13 cellular contexts compared by ENCODE assay signal in genomic region chrX:9278475-9279270, GRCh38.
DNase-seq lines count a peak whose midpoint lies in the region; ATAC-seq and TF ChIP-seq lines count a peak whose summit lies in the region.
"Had no signal": no experiment of that assay in that cellular context is flagged by ENCODE, and none has a peak within 500 bp of the region (broad histone marks: within the 10 kb centered on the region; RNA-seq: fewer than 3 reads in every experiment).

No MANE protein-coding gene starts in this region.

- H3K27me3 ChIP-seq in thymus (ENCODE audit: control insufficient read depth, insufficient read depth) (no peaks in the 10 kb centered on the region), foreskin keratinocyte (no peaks in the 10 kb centered on the region)
- H3K27me3 ChIP-seq: body of pancreas, gastroesophageal sphincter had no signal

- no peaks in the 10 kb centered on the region for H3K9me3 ChIP-seq in thymus (ENCODE audit: control insufficient read depth)
- H3K9me3 ChIP-seq: body of pancreas, gastroesophageal sphincter had no signal

- H3K36me3 ChIP-seq in thymus (ENCODE audit: control insufficient read depth, insufficient read depth), result no peaks in the 10 kb centered on the region
- H3K36me3 ChIP-seq: gastroesophageal sphincter had no signal

- H3K27ac Mint-ChIP-seq in activated T-cell treated with anti-CD3 and anti-CD28 coated beads, Interleukin-2, amount 50 U/mL, for 24 hours, result no peak overlapping the region
- H3K27ac Mint-ChIP-seq: memory B cell; stimulated activated naive CD8-positive, alpha-beta T cell treated with anti-CD3 and anti-CD28 coated beads, Interleukin-15, Interleukin-2, amounts not matched to agents 100 ng/mL and 50 ng/mL, for 24 hours had no signal

- H3K4me3 ChIP-seq in thymus (ENCODE audit: low read length), result no peak overlapping the region
- H3K4me3 ChIP-seq: body of pancreas, gastroesophageal sphincter had no signal

- no peak for ATAC-seq in activated T-cell treated with anti-CD3 and anti-CD28 coated beads, Interleukin-2, amount 50 U/mL, for 4 hours
- ATAC-seq in foreskin keratinocyte, result no peak
- ATAC-seq: body of pancreas, gastroesophageal sphincter, Panc1 had no signal

- H3K36me3 Mint-ChIP-seq in activated T-cell treated with anti-CD3 and anti-CD28 coated beads, Interleukin-2, amount 50 U/mL, for 4 hours (ENCODE audit: insufficient read depth), result peaks cover 2% of the 10 kb centered on the region
- H3K36me3 Mint-ChIP-seq in activated T-cell treated with anti-CD3 and anti-CD28 coated beads, Interleukin-2, amount 50 U/mL, for 24 hours (ENCODE audit: low read depth), result no peaks in the 10 kb centered on the region

- DNase-seq in activated T-cell treated with anti-CD3 and anti-CD28 coated beads, Interleukin-2, amount 50 U/mL, for 4 hours, result no peak
- DNase-seq in activated T-cell treated with anti-CD3 and anti-CD28 coated beads, Interleukin-2, amount 50 U/mL, for 24 hours, result no peak
- DNase-seq in MV-4-11 (lab: John Stamatoyannopoulos, UW) (peak; percentile 44), fibroblast of peridontal ligament (ENCODE audit: extremely low read depth) (peak; percentile 65), foreskin keratinocyte (no peak)
- no peak for DNase-seq in stimulated activated CD4-positive, alpha-beta T cell treated with anti-CD3 and anti-CD28 coated beads, Interleukin-4, amount 100 ng/mL, for 1 hour
- DNase-seq in activated CD4-positive, CD25-positive, alpha-beta regulatory T cell (lab: John Stamatoyannopoulos, UW), result no peak
- DNase-seq: body of pancreas had no signal

- no peaks in the 10 kb centered on the region for H3K9me3 Mint-ChIP-seq in activated T-cell treated with anti-CD3 and anti-CD28 coated beads, Interleukin-2, amount 50 U/mL, for 4 hours
- H3K9me3 Mint-ChIP-seq in activated T-cell treated with anti-CD3 and anti-CD28 coated beads, Interleukin-2, amount 50 U/mL, for 24 hours, result no peaks in the 10 kb centered on the region
- H3K9me3 Mint-ChIP-seq: stimulated activated naive CD8-positive, alpha-beta T cell treated with anti-CD3 and anti-CD28 coated beads, Interleukin-15, Interleukin-2, amounts not matched to agents 100 ng/mL and 50 ng/mL, for 24 hours had no signal

- 91% methylated on average over 7 of the region's 7 CpGs for WGBS in thymus

- H3K4me1 ChIP-seq in thymus (ENCODE audit: control insufficient read depth, insufficient read depth, low read length) (no peaks in the 10 kb centered on the region), foreskin keratinocyte (no peaks in the 10 kb centered on the region)
- H3K4me1 ChIP-seq: body of pancreas, gastroesophageal sphincter had no signal

- no peak for TF ChIP-seq CTCF in foreskin keratinocyte (conservative IDR thresholded peaks at IDR 0.05)

- no peaks in the 10 kb centered on the region for H3K27me3 Mint-ChIP-seq in activated T-cell treated with anti-CD3 and anti-CD28 coated beads, Interleukin-2, amount 50 U/mL, for 4 hours (ENCODE audit: low read depth)
- peaks cover 11% of the 10 kb centered on the region for H3K27me3 Mint-ChIP-seq in activated T-cell treated with anti-CD3 and anti-CD28 coated beads, Interleukin-2, amount 50 U/mL, for 24 hours
- H3K27me3 Mint-ChIP-seq: memory B cell; stimulated activated naive CD8-positive, alpha-beta T cell treated with anti-CD3 and anti-CD28 coated beads, Interleukin-15, Interleukin-2, amounts not matched to agents 100 ng/mL and 50 ng/mL, for 24 hours had no signal

- peak overlapping the region; percentile 18 for H3K27ac ChIP-seq in thymus (ENCODE audit: low read depth)
- H3K27ac ChIP-seq in foreskin keratinocyte, result no peak overlapping the region
- H3K27ac ChIP-seq: body of pancreas had no signal

- H3K4me3 Mint-ChIP-seq in activated T-cell treated with anti-CD3 and anti-CD28 coated beads, Interleukin-2, amount 50 U/mL, for 4 hours, result peak overlapping the region; percentile 19
- H3K4me3 Mint-ChIP-seq in activated T-cell treated with anti-CD3 and anti-CD28 coated beads, Interleukin-2, amount 50 U/mL, for 24 hours, result no peak overlapping the region
- H3K4me3 Mint-ChIP-seq: memory B cell; stimulated activated naive CD8-positive, alpha-beta T cell treated with anti-CD3 and anti-CD28 coated beads, Interleukin-15, Interleukin-2, amounts not matched to agents 100 ng/mL and 50 ng/mL, for 24 hours had no signal

- H3K4me1 Mint-ChIP-seq in activated T-cell treated with anti-CD3 and anti-CD28 coated beads, Interleukin-2, amount 50 U/mL, for 4 hours (ENCODE audit: low read depth), result peaks cover 16% of the 10 kb centered on the region
- peaks cover 24% of the 10 kb centered on the region for H3K4me1 Mint-ChIP-seq in activated T-cell treated with anti-CD3 and anti-CD28 coated beads, Interleukin-2, amount 50 U/mL, for 24 hours (ENCODE audit: low read depth)

Comparison
In these comparisons a context has a peak if more than half of its experiments do, and no peak if none do; other contexts are left out.
1. DNase-seq: peak in MV-4-11 (single experiment) and fibroblast of peridontal ligament (single experiment); none in activated T-cell treated with anti-CD3 and anti-CD28 coated beads, Interleukin-2, amount 50 U/mL, for 4 hours (single experiment), activated T-cell treated with anti-CD3 and anti-CD28 coated beads, Interleukin-2, amount 50 U/mL, for 24 hours (single experiment), stimulated activated CD4-positive, alpha-beta T cell treated with anti-CD3 and anti-CD28 coated beads, Interleukin-4, amount 100 ng/mL, for 1 hour (single experiment), foreskin keratinocyte (0 of 2) and activated CD4-positive, CD25-positive, alpha-beta regulatory T cell (0 of 4).